In the genomic region with DNA sequence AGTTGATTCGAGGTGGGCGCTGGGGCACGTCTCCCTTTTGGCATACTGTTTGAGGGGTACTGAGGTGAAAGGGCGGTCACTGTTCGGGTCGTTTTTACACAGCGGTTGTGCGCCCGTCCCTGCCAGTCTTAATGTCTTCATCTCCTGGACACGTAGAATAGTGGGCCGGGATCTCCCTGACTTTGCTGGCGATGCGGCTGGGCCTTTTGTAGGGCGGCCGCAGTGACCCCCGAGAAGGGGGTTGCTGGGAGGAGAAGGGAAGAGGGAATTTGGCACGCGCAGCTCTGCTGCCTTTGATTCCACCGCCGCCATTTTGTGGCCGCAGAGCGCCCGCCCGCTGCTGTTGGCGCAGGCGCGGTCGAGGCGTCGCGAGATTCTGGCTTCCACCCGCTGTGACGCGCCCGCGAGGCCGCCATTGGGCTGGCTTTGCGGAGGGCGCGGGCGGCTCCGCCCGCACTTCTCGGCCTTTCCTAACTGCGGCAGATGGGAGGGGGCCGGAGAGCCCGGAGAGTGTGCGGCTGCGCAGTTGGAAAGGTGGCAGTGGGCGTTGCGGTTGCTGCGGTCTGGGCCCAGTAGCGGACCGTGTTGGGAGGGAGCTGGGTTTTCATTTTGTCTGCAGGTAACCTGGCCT, we compare ENCODE assay signal across 1 cellular context.
TF ChIP-seq lines count a peak whose summit lies in the region.

No MANE protein-coding gene starts in this region.

TF ChIP-seq in HepG2, 621 proteins besides CTCF, POLR2A, EP300 and RAD21 (continued from another document and continues in another):
- TF ChIP-seq, protein P1, sequence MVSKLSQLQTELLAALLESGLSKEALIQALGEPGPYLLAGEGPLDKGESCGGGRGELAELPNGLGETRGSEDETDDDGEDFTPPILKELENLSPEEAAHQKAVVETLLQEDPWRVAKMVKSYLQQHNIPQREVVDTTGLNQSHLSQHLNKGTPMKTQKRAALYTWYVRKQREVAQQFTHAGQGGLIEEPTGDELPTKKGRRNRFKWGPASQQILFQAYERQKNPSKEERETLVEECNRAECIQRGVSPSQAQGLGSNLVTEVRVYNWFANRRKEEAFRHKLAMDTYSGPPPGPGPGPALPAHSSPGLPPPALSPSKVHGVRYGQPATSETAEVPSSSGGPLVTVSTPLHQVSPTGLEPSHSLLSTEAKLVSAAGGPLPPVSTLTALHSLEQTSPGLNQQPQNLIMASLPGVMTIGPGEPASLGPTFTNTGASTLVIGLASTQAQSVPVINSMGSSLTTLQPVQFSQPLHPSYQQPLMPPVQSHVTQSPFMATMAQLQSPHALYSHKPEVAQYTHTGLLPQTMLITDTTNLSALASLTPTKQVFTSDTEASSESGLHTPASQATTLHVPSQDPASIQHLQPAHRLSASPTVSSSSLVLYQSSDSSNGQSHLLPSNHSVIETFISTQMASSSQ (IDR thresholded peaks at IDR 0.05; ENCODE audit: low read depth): no peak
- TF ChIP-seq, protein P1 (CRISPR knock-in tag; IDR thresholded peaks at IDR 0.05; ENCODE audit: borderline replicate concordance): no peak
- TF ChIP-seq, protein P2, sequence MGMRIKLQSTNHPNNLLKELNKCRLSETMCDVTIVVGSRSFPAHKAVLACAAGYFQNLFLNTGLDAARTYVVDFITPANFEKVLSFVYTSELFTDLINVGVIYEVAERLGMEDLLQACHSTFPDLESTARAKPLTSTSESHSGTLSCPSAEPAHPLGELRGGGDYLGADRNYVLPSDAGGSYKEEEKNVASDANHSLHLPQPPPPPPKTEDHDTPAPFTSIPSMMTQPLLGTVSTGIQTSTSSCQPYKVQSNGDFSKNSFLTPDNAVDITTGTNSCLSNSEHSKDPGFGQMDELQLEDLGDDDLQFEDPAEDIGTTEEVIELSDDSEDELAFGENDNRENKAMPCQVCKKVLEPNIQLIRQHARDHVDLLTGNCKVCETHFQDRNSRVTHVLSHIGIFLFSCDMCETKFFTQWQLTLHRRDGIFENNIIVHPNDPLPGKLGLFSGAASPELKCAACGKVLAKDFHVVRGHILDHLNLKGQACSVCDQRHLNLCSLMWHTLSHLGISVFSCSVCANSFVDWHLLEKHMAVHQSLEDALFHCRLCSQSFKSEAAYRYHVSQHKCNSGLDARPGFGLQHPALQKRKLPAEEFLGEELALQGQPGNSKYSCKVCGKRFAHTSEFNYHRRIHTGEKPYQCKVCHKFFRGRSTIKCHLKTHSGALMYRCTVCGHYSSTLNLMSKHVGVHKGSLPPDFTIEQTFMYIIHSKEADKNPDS (CRISPR knock-in tag; IDR thresholded peaks at IDR 0.05): no peak
- no peak for TF ChIP-seq TCF7 (IDR thresholded peaks at IDR 0.05; ENCODE audit: low read depth)
- TF ChIP-seq JUNB (CRISPR knock-in tag; IDR thresholded peaks at IDR 0.05; ENCODE audit: borderline replicate concordance): no peak
- TF ChIP-seq, protein P3, sequence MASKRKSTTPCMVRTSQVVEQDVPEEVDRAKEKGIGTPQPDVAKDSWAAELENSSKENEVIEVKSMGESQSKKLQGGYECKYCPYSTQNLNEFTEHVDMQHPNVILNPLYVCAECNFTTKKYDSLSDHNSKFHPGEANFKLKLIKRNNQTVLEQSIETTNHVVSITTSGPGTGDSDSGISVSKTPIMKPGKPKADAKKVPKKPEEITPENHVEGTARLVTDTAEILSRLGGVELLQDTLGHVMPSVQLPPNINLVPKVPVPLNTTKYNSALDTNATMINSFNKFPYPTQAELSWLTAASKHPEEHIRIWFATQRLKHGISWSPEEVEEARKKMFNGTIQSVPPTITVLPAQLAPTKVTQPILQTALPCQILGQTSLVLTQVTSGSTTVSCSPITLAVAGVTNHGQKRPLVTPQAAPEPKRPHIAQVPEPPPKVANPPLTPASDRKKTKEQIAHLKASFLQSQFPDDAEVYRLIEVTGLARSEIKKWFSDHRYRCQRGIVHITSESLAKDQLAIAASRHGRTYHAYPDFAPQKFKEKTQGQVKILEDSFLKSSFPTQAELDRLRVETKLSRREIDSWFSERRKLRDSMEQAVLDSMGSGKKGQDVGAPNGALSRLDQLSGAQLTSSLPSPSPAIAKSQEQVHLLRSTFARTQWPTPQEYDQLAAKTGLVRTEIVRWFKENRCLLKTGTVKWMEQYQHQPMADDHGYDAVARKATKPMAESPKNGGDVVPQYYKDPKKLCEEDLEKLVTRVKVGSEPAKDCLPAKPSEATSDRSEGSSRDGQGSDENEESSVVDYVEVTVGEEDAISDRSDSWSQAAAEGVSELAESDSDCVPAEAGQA (IDR thresholded peaks at IDR 0.05; ENCODE audit: low read depth): peak; percentile 62
- TF ChIP-seq, protein P3 (CRISPR knock-in tag; IDR thresholded peaks at IDR 0.05; ENCODE audit: borderline replicate concordance): no peak
- TF ChIP-seq, protein P4, sequence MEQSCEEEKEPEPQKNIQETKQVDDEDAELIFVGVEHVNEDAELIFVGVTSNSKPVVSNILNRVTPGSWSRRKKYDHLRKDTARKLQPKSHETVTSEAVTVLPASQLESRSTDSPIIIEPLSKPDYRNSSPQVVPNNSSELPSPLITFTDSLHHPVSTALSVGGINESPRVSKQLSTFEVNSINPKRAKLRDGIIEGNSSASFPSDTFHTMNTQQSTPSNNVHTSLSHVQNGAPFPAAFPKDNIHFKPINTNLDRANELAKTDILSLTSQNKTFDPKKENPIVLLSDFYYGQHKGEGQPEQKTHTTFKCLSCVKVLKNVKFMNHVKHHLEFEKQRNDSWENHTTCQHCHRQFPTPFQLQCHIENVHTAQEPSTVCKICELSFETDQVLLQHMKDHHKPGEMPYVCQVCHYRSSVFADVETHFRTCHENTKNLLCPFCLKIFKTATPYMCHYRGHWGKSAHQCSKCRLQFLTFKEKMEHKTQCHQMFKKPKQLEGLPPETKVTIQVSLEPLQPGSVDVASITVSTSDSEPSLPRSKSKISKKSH (CRISPR knock-in tag; IDR thresholded peaks at IDR 0.05; ENCODE audit: borderline replicate concordance): peak; percentile 64
- TF ChIP-seq, protein P5, sequence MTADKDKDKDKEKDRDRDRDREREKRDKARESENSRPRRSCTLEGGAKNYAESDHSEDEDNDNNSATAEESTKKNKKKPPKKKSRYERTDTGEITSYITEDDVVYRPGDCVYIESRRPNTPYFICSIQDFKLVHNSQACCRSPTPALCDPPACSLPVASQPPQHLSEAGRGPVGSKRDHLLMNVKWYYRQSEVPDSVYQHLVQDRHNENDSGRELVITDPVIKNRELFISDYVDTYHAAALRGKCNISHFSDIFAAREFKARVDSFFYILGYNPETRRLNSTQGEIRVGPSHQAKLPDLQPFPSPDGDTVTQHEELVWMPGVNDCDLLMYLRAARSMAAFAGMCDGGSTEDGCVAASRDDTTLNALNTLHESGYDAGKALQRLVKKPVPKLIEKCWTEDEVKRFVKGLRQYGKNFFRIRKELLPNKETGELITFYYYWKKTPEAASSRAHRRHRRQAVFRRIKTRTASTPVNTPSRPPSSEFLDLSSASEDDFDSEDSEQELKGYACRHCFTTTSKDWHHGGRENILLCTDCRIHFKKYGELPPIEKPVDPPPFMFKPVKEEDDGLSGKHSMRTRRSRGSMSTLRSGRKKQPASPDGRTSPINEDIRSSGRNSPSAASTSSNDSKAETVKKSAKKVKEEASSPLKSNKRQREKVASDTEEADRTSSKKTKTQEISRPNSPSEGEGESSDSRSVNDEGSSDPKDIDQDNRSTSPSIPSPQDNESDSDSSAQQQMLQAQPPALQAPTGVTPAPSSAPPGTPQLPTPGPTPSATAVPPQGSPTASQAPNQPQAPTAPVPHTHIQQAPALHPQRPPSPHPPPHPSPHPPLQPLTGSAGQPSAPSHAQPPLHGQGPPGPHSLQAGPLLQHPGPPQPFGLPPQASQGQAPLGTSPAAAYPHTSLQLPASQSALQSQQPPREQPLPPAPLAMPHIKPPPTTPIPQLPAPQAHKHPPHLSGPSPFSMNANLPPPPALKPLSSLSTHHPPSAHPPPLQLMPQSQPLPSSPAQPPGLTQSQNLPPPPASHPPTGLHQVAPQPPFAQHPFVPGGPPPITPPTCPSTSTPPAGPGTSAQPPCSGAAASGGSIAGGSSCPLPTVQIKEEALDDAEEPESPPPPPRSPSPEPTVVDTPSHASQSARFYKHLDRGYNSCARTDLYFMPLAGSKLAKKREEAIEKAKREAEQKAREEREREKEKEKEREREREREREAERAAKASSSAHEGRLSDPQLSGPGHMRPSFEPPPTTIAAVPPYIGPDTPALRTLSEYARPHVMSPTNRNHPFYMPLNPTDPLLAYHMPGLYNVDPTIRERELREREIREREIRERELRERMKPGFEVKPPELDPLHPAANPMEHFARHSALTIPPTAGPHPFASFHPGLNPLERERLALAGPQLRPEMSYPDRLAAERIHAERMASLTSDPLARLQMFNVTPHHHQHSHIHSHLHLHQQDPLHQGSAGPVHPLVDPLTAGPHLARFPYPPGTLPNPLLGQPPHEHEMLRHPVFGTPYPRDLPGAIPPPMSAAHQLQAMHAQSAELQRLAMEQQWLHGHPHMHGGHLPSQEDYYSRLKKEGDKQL (CRISPR knock-in tag; IDR thresholded peaks at IDR 0.05; ENCODE audit: low read depth): 0 out of 2 replicates have a peak, but pooled peaks have one; percentile 23
- TF ChIP-seq KMT2A (CRISPR knock-in tag; IDR thresholded peaks at IDR 0.05): peak; percentile 58; the same call in 1 of the 2 replicates
- TF ChIP-seq TAF1 (CRISPR knock-in tag; IDR thresholded peaks at IDR 0.05): peak; percentile 82
- no peak for TF ChIP-seq EHMT2 (IDR thresholded peaks at IDR 0.05; ENCODE audit: borderline replicate concordance, low read depth, low read length)
- no peak for TF ChIP-seq ZNF33A (CRISPR knock-in tag; IDR thresholded peaks at IDR 0.05; ENCODE audit: borderline replicate concordance)
- no peak for TF ChIP-seq SRF (IDR thresholded peaks at IDR 0.05; ENCODE audit: low read depth, low read length)
- TF ChIP-seq NFYB (CRISPR knock-in tag; IDR thresholded peaks at IDR 0.05): peak; percentile 57; the same call in 1 of the 2 replicates
- no peak for TF ChIP-seq ZNF205 (CRISPR knock-in tag; IDR thresholded peaks at IDR 0.05)
- TF ChIP-seq RAD51 (IDR thresholded peaks at IDR 0.05; ENCODE audit: borderline replicate concordance): no peak
- TF ChIP-seq, protein P6, sequence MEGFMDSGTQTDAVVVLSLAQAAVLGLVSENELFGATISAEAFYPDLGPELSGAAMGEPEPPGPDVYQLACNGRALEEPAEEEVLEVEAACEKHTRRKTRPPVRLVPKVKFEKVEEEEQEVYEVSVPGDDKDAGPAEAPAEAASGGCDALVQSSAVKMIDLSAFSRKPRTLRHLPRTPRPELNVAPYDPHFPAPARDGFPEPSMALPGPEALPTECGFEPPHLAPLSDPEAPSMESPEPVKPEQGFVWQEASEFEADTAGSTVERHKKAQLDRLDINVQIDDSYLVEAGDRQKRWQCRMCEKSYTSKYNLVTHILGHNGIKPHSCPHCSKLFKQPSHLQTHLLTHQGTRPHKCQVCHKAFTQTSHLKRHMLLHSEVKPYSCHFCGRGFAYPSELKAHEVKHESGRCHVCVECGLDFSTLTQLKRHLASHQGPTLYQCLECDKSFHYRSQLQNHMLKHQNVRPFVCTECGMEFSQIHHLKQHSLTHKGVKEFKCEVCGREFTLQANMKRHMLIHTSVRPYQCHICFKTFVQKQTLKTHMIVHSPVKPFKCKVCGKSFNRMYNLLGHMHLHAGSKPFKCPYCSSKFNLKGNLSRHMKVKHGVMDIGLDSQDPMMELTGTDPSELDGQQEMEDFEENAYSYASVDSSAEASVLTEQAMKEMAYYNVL (CRISPR knock-in tag; IDR thresholded peaks at IDR 0.05; ENCODE audit: borderline replicate concordance): no peak; the same call in 1 of the 2 replicates
- no peak; the same call in 1 of the 2 replicates for TF ChIP-seq ISL2 (CRISPR knock-in tag; IDR thresholded peaks at IDR 0.05)
- TF ChIP-seq ZNF451 (CRISPR knock-in tag; IDR thresholded peaks at IDR 0.05): no peak
- peak; percentile 55; the same call in 1 of the 2 replicates for TF ChIP-seq NFRKB (IDR thresholded peaks at IDR 0.05)
- no peak for TF ChIP-seq SIX1 (CRISPR knock-in tag; IDR thresholded peaks at IDR 0.05; ENCODE audit: borderline replicate concordance)
- TF ChIP-seq ZNF616 (CRISPR knock-in tag; IDR thresholded peaks at IDR 0.05; ENCODE audit: low read depth): no peak
- no peak for TF ChIP-seq ZSCAN25 (CRISPR knock-in tag; IDR thresholded peaks at IDR 0.05)
- TF ChIP-seq SOX6 (IDR thresholded peaks at IDR 0.05): no peak
- no peak for TF ChIP-seq SOX6 (CRISPR knock-in tag; IDR thresholded peaks at IDR 0.05)
- no peak; the same call in 1 of the 2 replicates for TF ChIP-seq ZNF441 (CRISPR knock-in tag; IDR thresholded peaks at IDR 0.05; ENCODE audit: borderline replicate concordance)
